10 cellular contexts compared by ENCODE assay signal in genomic region chr20:10524643-10525042, GRCh38.
DNase-seq lines count a peak whose midpoint lies in the region; ATAC-seq and TF ChIP-seq lines count a peak whose summit lies in the region.
"Had no signal": no experiment of that assay in that cellular context is flagged by ENCODE, and none has a peak within 500 bp of the region (broad histone marks: within the 10 kb centered on the region; RNA-seq: fewer than 3 reads in every experiment).

No MANE protein-coding gene starts in this region.

- H3K4me1 Mint-ChIP-seq in stimulated activated naive CD8-positive, alpha-beta T cell treated with anti-CD3 and anti-CD28 coated beads, Interleukin-15, amount 100 ng/mL, for 72 hours: peaks cover 21% of the 10 kb centered on the region

- no peaks in the 10 kb centered on the region for H3K27me3 Mint-ChIP-seq in stimulated activated naive CD8-positive, alpha-beta T cell treated with anti-CD3 and anti-CD28 coated beads, Interleukin-15, amount 100 ng/mL, for 72 hours

- in situ Hi-C loops in astrocyte of the spinal cord (cut with HindIII; ENCODE audit: low sequenced_read_pairs): no loop called here

- no peak overlapping the region for H3K4me3 Mint-ChIP-seq in stimulated activated naive CD8-positive, alpha-beta T cell treated with anti-CD3 and anti-CD28 coated beads, Interleukin-15, amount 100 ng/mL, for 72 hours

- H3K4me3 ChIP-seq in astrocyte of the spinal cord (ENCODE audit: low read depth, low read length): no peak overlapping the region

- TF ChIP-seq CTCF in astrocyte of the spinal cord (IDR thresholded peaks at IDR 0.05; ENCODE audit: low read depth, low read length): no peak

- H3K9me3 Mint-ChIP-seq in stimulated activated naive CD8-positive, alpha-beta T cell treated with anti-CD3 and anti-CD28 coated beads, Interleukin-15, amount 100 ng/mL, for 72 hours: no peaks in the 10 kb centered on the region

- ATAC-seq in stimulated activated naive CD8-positive, alpha-beta T cell treated with anti-CD3 and anti-CD28 coated beads, Interleukin-15, Interleukin-2, amounts not matched to agents 100 U/mL and 50 U/mL, for 24 hours: peak; percentile 23
- no peak for ATAC-seq in stimulated activated naive CD8-positive, alpha-beta T cell treated with anti-CD3 and anti-CD28 coated beads, Interleukin-15, amount 100 ng/mL, for 72 hours
- ATAC-seq in GM18870 (IDR thresholded peaks at IDR 0.05; ENCODE audit: unreplicated experiment) (no peak), GM18511 (IDR thresholded peaks at IDR 0.05; ENCODE audit: unreplicated experiment) (no peak)

- no peak overlapping the region for H3K27ac Mint-ChIP-seq in stimulated activated naive CD8-positive, alpha-beta T cell treated with anti-CD3 and anti-CD28 coated beads, Interleukin-15, amount 100 ng/mL, for 72 hours

- DNase-seq in stimulated activated naive CD8-positive, alpha-beta T cell treated with anti-CD3 and anti-CD28 coated beads, Interleukin-15, Interleukin-2, amounts not matched to agents 100 U/mL and 50 U/mL, for 24 hours: no peak
- DNase-seq in stimulated activated naive CD8-positive, alpha-beta T cell treated with anti-CD3 and anti-CD28 coated beads, Interleukin-15, amount 100 ng/mL, for 72 hours: no peak
- DNase-seq in astrocyte of the spinal cord (ENCODE audit: low read depth, low spot score) (peak; percentile 34), kidney glomerular epithelial cell (lab: John Stamatoyannopoulos, UW) (peak; percentile 11), 8988T (no peak), nucleus accumbens (lab: John Stamatoyannopoulos, UW) (no peak)
- DNase-seq: activated gamma-delta T cell treated with Interleukin-2 at 50 U/mL for 16 hours, NCI-H2081 treated with DMSO at 0.1 percent for 48 hours had no signal

Comparison
In these comparisons a context has a peak if more than half of its experiments do, and no peak if none do; other contexts are left out.
1. DNase-seq: peak in astrocyte of the spinal cord (single experiment) and kidney glomerular epithelial cell (single experiment); none in stimulated activated naive CD8-positive, alpha-beta T cell treated with anti-CD3 and anti-CD28 coated beads, Interleukin-15, Interleukin-2, amounts not matched to agents 100 U/mL and 50 U/mL, for 24 hours (single experiment), stimulated activated naive CD8-positive, alpha-beta T cell treated with anti-CD3 and anti-CD28 coated beads, Interleukin-15, amount 100 ng/mL, for 72 hours (0 of 2), 8988T (single experiment) and nucleus accumbens (0 of 56).